26 cellular contexts compared by ENCODE assay signal in genomic region chr22:19197997-19198865, GRCh38. TPM values are rescaled to one million over a fixed set of nuclear protein-coding genes. Genes with fewer than 3 reads are reported as not detected.
DNase-seq lines count a peak whose midpoint lies in the region; ATAC-seq, FAIRE-seq and TF ChIP-seq lines count a peak whose summit lies in the region.
"Had no signal": no experiment of that assay in that cellular context is flagged by ENCODE, and none has a peak within 500 bp of the region (broad histone marks: within the 10 kb centered on the region; RNA-seq: fewer than 3 reads in every experiment).

No MANE protein-coding gene starts in this region.

- H3K27ac Mint-ChIP-seq in T-helper 17 cell, result peak overlapping the region; percentile 80

- FAIRE-seq in islet of Langerhans (lab: Jason Lieb, UNC), result peak; percentile 64
- FAIRE-seq: GM12878 had no signal

- peaks cover 27% of the 10 kb centered on the region for H3K27me3 Mint-ChIP-seq in T-helper 17 cell
- H3K27me3 Mint-ChIP-seq: CD4-positive, alpha-beta memory T cell had no signal

- H3K4me3 ChIP-seq in gastrocnemius medialis, result no peak overlapping the region
- H3K4me3 ChIP-seq: BLaER1, GM12878, GM23248 had no signal

- H3K4me1 Mint-ChIP-seq in T-helper 17 cell, result peaks cover 7% of the 10 kb centered on the region

- TF ChIP-seq POLR2A in gastrocnemius medialis (IDR thresholded peaks at IDR 0.05), result no peak

- no peak overlapping the region for H3K4me3 Mint-ChIP-seq in T-helper 17 cell
- H3K4me3 Mint-ChIP-seq: CD4-positive, alpha-beta memory T cell had no signal

- H3K4me1 ChIP-seq in gastrocnemius medialis, result no peaks in the 10 kb centered on the region
- H3K4me1 ChIP-seq: Caco-2 had no signal

- in situ Hi-C loops in gastrocnemius medialis (cut with MboI; ENCODE audit: low sequenced_read_pairs in 4 of 4), result loop anchor here in 1 of 4 donors (25.0 kb wide), 1 partner anchor 264 kb away; no protein-coding TSS in a partner anchor

- TF ChIP-seq CTCF in gastrocnemius medialis (IDR thresholded peaks at IDR 0.05 in 4 of 5, conservative IDR thresholded peaks at IDR 0.05 in 1 of 5), result no peak

- peak; percentile 42 for DNase-seq in NCI-H1105 treated with DMSO at 0.1 percent for 48 hours (lab: John Stamatoyannopoulos, UW)
- no peak for DNase-seq in NCI-H1105 (lab: John Stamatoyannopoulos, UW)
- no peak for DNase-seq in T-helper 17 cell
- DNase-seq in gastrocnemius medialis, result peak in 1 of 2 donors; percentile 48
- DNase-seq: ACHN; Caco-2; CD4-positive, alpha-beta memory T cell; DMS 273 treated with DMSO at 0.1 percent for 48 hours; DND-41; GM23248; HCEC 1CT; Kasumi-1; NCI-H1417 treated with DMSO at 0.1 percent for 48 hours; NCI-H187; NCI-H510A; NCI-H748 treated with DMSO at 0.1 percent for 48 hours; OCI-M1; Right ventricle myocardium superior had no signal

- H3K36me3 ChIP-seq in gastrocnemius medialis, result peaks cover 0 to 88% of the 10 kb centered on the region in 2 donors

- no peak for ATAC-seq in T-helper 17 cell
- ATAC-seq in gastrocnemius medialis, result peak in 1 of 2 donors; percentile 57
- ATAC-seq in HG03457 (IDR thresholded peaks at IDR 0.05; ENCODE audit: unreplicated experiment), result no peak
- ATAC-seq in HG02759 (IDR thresholded peaks at IDR 0.05; ENCODE audit: unreplicated experiment), result no peak
- ATAC-seq in HG03108 (IDR thresholded peaks at IDR 0.05; ENCODE audit: unreplicated experiment), result no peak
- ATAC-seq: GM12878 had no signal

- peak overlapping the region in 3 of 4 donors; percentile 35 to 62 (median 53) for H3K27ac ChIP-seq in gastrocnemius medialis
- H3K27ac ChIP-seq: 22Rv1, BLaER1, GM23248 had no signal

- intact Hi-C loops in gastrocnemius medialis (cut with DNase I; ENCODE audit: low total_unique reads), result no loop called here

- H3K9me3 ChIP-seq in T-helper 17 cell (ENCODE audit: control insufficient read depth, low read length, poor library complexity, severe bottlenecking) (no peaks in the 10 kb centered on the region), gastrocnemius medialis (no peaks in the 10 kb centered on the region)
- H3K9me3 ChIP-seq: Caco-2 had no signal

- no peaks in the 10 kb centered on the region for H3K27me3 ChIP-seq in gastrocnemius medialis
- H3K27me3 ChIP-seq: BLaER1 had no signal

- peaks cover 4% of the 10 kb centered on the region for H3K36me3 Mint-ChIP-seq in T-helper 17 cell (ENCODE audit: low read depth)
- H3K36me3 Mint-ChIP-seq: CD4-positive, alpha-beta memory T cell had no signal

RNA-seq across cellular contexts. Expression of gene SLC25A1, which starts 19.7 kb away (rescaled TPM):
- total RNA-seq in T-helper 17 cell (10 to 100 TPM; 18.4 to 21.3 TPM), gastrocnemius medialis (10 to 100 TPM; 10.5 to 16.6 (median 13.5) TPM)

RNA-seq across cellular contexts. Expression of gene GSC2, which starts 48.1 kb away (rescaled TPM):
- total RNA-seq in T-helper 17 cell (not detected), gastrocnemius medialis (not detected)
- total RNA-seq: Caco-2; CD4-positive, alpha-beta memory T cell; GM12878; GM23248; MCF 10A; Right ventricle myocardium superior had no signal

RNA-seq across cellular contexts. Expression of gene ESS2, which starts 53.8 kb away (rescaled TPM):
- total RNA-seq in T-helper 17 cell (10 to 100 TPM; 34.7 to 46.5 TPM), gastrocnemius medialis (10 to 100 TPM in 2 of 4 donors, 1 to 10 TPM in 2; 7.5 to 25.3 (median 12.0) TPM)
